37 cellular contexts compared by ENCODE assay signal in the genomic region with DNA sequence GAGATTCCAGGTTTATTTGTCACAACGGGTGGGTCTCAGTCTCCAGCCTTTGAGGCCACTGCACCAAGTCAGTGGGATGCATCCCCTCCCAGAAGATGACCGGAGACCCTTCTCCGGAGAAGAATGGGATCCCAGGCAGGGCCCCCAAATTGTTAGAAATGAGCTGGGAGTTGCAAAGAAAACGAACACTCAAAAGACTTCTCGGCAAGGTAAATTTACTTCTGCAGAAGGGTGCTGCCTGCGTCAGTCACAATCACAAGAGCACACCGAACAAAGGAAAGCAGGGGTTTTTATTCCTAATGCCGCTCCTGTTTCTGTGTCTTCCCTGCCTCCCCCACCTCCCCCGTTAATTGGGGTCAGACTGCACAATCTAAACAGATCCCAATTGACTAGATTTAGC.
"Had no signal": no experiment of that assay in that cellular context is flagged by ENCODE, and none has a peak within 500 bp of the region (broad histone marks: within the 10 kb centered on the region; RNA-seq: fewer than 3 reads in every experiment).

No MANE protein-coding gene starts in this region.

- H3K9ac ChIP-seq: SK-N-SH had no signal

- H3K4me2 ChIP-seq: SK-N-SH had no signal

- H3K36me3 ChIP-seq: SJSA1 had no signal

- H3K27ac ChIP-seq: brain microvascular endothelial cell, Peyer's patch, SJSA1 had no signal

- H3K4me1 ChIP-seq: Peyer's patch, SJSA1 had no signal

- H3K27ac Mint-ChIP-seq: activated CD4-positive, alpha-beta memory T cell treated with anti-CD3 and anti-CD28 coated beads, Interleukin-2, amount 10 ng/mL, durations not matched to agents 7 days and 5 days; activated CD4-positive, alpha-beta T cell treated with anti-CD3 and anti-CD28 coated beads for 36 hours; activated CD8-positive, alpha-beta memory T cell treated with anti-CD3 and anti-CD28 coated beads, Interleukin-2, amount 10 ng/mL, durations not matched to agents 7 days and 5 days; activated naive CD4-positive, alpha-beta T cell treated with anti-CD3 and anti-CD28 coated beads, Interleukin-2, amount 10 ng/mL, durations not matched to agents 7 days and 5 days; activated naive CD8-positive, alpha-beta T cell; activated naive CD8-positive, alpha-beta T cell treated with anti-CD3 and anti-CD28 coated beads, Interleukin-2, amount 50 U/mL, for 24 hours; T-helper 1 cell treated with Interleukin-12 subunit alpha and Interleukin-12 subunit beta and Interleukin-4 antibody, amounts not matched to agents 30 μg/mL and 1 μg/mL, for 36 hours; T-helper 2 cell treated with Interferon-gamma antibody and Interleukin-4, amounts not matched to agents 5 μg/mL and 100 μg/mL, for 36 hours; WTC11 had no signal

- H3K4me3 Mint-ChIP-seq: activated CD4-positive, alpha-beta memory T cell treated with anti-CD3 and anti-CD28 coated beads, Interleukin-2, amount 10 ng/mL, durations not matched to agents 7 days and 5 days; activated CD4-positive, alpha-beta T cell treated with anti-CD3 and anti-CD28 coated beads for 36 hours; activated CD8-positive, alpha-beta memory T cell treated with anti-CD3 and anti-CD28 coated beads, Interleukin-2, amount 10 ng/mL, durations not matched to agents 7 days and 5 days; activated naive CD4-positive, alpha-beta T cell treated with anti-CD3 and anti-CD28 coated beads, Interleukin-2, amount 10 ng/mL, durations not matched to agents 7 days and 5 days; activated naive CD8-positive, alpha-beta T cell; activated naive CD8-positive, alpha-beta T cell treated with anti-CD3 and anti-CD28 coated beads, Interleukin-2, amount 50 U/mL, for 24 hours; T-helper 1 cell treated with Interleukin-12 subunit alpha and Interleukin-12 subunit beta and Interleukin-4 antibody, amounts not matched to agents 30 μg/mL and 1 μg/mL, for 36 hours; T-helper 2 cell treated with Interferon-gamma antibody and Interleukin-4, amounts not matched to agents 5 μg/mL and 100 μg/mL, for 36 hours; WTC11 had no signal

- H3K9me3 ChIP-seq: SK-N-SH had no signal

- H3K4me3 ChIP-seq: MG63, Peyer's patch, SJSA1 had no signal

- H3K27me3 Mint-ChIP-seq: activated CD4-positive, alpha-beta memory T cell treated with anti-CD3 and anti-CD28 coated beads, Interleukin-2, amount 10 ng/mL, durations not matched to agents 7 days and 5 days; activated CD4-positive, alpha-beta T cell treated with anti-CD3 and anti-CD28 coated beads for 36 hours; activated CD8-positive, alpha-beta memory T cell treated with anti-CD3 and anti-CD28 coated beads, Interleukin-2, amount 10 ng/mL, durations not matched to agents 7 days and 5 days; activated naive CD4-positive, alpha-beta T cell treated with anti-CD3 and anti-CD28 coated beads, Interleukin-2, amount 10 ng/mL, durations not matched to agents 7 days and 5 days; activated naive CD8-positive, alpha-beta T cell; activated naive CD8-positive, alpha-beta T cell treated with anti-CD3 and anti-CD28 coated beads, Interleukin-2, amount 50 U/mL, for 24 hours had no signal

- DNase-seq: activated CD4-positive, alpha-beta memory T cell treated with anti-CD3 and anti-CD28 coated beads, Interleukin-2, amount 10 ng/mL, durations not matched to agents 7 days and 5 days; activated CD4-positive, alpha-beta T cell treated with anti-CD3 and anti-CD28 coated beads for 36 hours; activated CD4-positive, alpha-beta T cell treated with anti-CD3 and anti-CD28 coated beads, Interleukin-2, amount 50 U/mL, for 1 hour; activated CD8-positive, alpha-beta memory T cell treated with anti-CD3 and anti-CD28 coated beads for 24 hours; activated CD8-positive, alpha-beta memory T cell treated with anti-CD3 and anti-CD28 coated beads, Interleukin-2, amount 10 ng/mL, durations not matched to agents 7 days and 5 days; activated CD8-positive, alpha-beta memory T cell treated with anti-CD3 and anti-CD28 coated beads, Interleukin-2, amount 50 U/mL, for 48 hours; activated effector memory CD4-positive, alpha-beta T cell treated with Interleukin-2 at 50 U/mL for 16 hours; activated naive CD4-positive, alpha-beta T cell treated with anti-CD3 and anti-CD28 coated beads, Interleukin-2, amount 10 ng/mL, durations not matched to agents 7 days and 5 days; activated naive CD8-positive, alpha-beta T cell treated with anti-CD3 and anti-CD28 coated beads, Interleukin-2, amount 50 U/mL, for 24 hours; activated T-cell treated with anti-CD3 and anti-CD28 coated beads, Interleukin-2, amount 50 U/mL, for 48 hours; amniotic stem cell; aorta; brain microvascular endothelial cell; central memory CD4-positive, alpha-beta T cell; Kasumi-1; MG63; MV-4-11; NCI-H1092; NCI-H1436 treated with DMSO at 0.1 percent for 48 hours; NCI-H1694 treated with DMSO at 0.1 percent for 48 hours; NCI-H2029; NCI-H345; NCI-H510A; NCI-H526; NCI-H748 treated with DMSO at 0.1 percent for 48 hours; NK-92 treated with Interleukin-12 subunit alpha and Interleukin-12 subunit beta, amount 100 ng/mL, for 24 hours; PC-3; Peyer's patch; RPMI8226; SHP77 treated with DMSO at 0.1 percent for 48 hours; SK-N-SH had no signal

- H3K4me1 Mint-ChIP-seq: activated CD4-positive, alpha-beta memory T cell treated with anti-CD3 and anti-CD28 coated beads, Interleukin-2, amount 10 ng/mL, durations not matched to agents 7 days and 5 days; activated CD4-positive, alpha-beta T cell treated with anti-CD3 and anti-CD28 coated beads for 36 hours; activated CD8-positive, alpha-beta memory T cell treated with anti-CD3 and anti-CD28 coated beads, Interleukin-2, amount 10 ng/mL, durations not matched to agents 7 days and 5 days; activated naive CD4-positive, alpha-beta T cell treated with anti-CD3 and anti-CD28 coated beads, Interleukin-2, amount 10 ng/mL, durations not matched to agents 7 days and 5 days; activated naive CD8-positive, alpha-beta T cell treated with anti-CD3 and anti-CD28 coated beads, Interleukin-2, amount 50 U/mL, for 24 hours; WTC11 had no signal

- ATAC-seq: activated CD4-positive, alpha-beta T cell treated with anti-CD3 and anti-CD28 coated beads for 36 hours; activated CD4-positive, CD25-positive, alpha-beta regulatory T cell treated with anti-CD3 and anti-CD28 coated beads, Interleukin-2, amount 50 U/mL, for 24 hours; activated CD8-positive, alpha-beta memory T cell treated with anti-CD3 and anti-CD28 coated beads, Interleukin-2, amount 10 ng/mL, durations not matched to agents 7 days and 5 days; activated naive CD8-positive, alpha-beta T cell treated with anti-CD3 and anti-CD28 coated beads, Interleukin-2, amount 50 U/mL, for 24 hours; PC-3; WTC11 had no signal

- H3K27me3 ChIP-seq: brain microvascular endothelial cell, MG63, Peyer's patch, SJSA1 had no signal
